In genomic region chr10:49202266-49202665, GRCh38 we compare ENCODE assay signal across 7 cellular contexts. TPM values are rescaled to one million over a fixed set of nuclear protein-coding genes. Genes with fewer than 3 reads are reported as not detected.
"Had no signal": no experiment of that assay in that cellular context is flagged by ENCODE, and none has a peak within 500 bp of the region (broad histone marks: within the 10 kb centered on the region; RNA-seq: fewer than 3 reads in every experiment).

No MANE protein-coding gene starts in this region.

- H3K4me1 ChIP-seq: HAP-1 had no signal

- H3K36me3 ChIP-seq: HAP-1 had no signal

- H2AFZ ChIP-seq: GM23338 had no signal

- DNase-seq: H7, KG1 had no signal

- ATAC-seq: GM23338, HCT116 had no signal

- H3K4me3 ChIP-seq: GM23338, HAP-1 had no signal

- H3K4me2 ChIP-seq: GM23338 had no signal

- FAIRE-seq: HTR-8/SVneo had no signal

- H3K9me3 ChIP-seq: HAP-1 had no signal

RNA-seq across cellular contexts. Expression of gene TMEM273, which starts 14.1 kb away (rescaled TPM):
- total RNA-seq: GM23338, H7, HT-29 had no signal
- polyA plus RNA-seq: GM23338 had no signal
